In the genomic region with DNA sequence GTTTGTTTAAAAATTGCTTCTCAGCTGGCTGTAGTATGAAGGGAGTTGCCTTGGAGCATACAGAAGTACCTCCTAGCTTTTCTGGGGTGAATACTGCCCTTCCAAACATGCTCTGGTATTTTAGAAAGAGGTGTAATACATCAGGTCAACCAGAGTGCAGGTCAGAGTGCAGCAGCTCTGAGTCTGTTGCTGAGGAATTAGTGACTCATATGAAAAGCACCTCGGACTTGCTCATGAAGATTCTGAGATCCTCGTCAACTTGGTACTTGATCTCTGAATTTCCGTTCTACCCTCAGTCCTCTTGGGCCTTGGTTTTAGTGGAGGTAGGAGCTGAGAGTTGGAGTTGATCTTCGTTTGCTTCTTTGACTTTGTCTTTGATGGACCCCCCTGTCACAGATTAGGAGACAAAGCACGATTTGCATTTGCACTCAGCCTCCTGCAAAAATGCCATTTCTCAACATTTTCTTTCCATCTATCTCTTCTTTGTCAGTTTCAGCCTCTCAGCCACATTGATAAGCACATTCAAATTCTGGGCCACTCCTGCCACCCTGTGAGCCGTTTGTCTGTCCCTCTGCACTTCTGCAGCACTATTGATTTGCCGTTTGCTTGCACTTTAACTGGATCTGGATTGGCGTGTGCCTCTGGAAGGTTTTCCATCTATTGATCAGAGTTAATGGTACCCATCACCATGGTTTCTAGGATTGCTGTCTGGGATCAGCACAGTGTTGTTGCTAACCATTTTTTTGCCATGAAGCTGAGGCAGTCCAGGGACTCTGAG, we compare ENCODE assay signal across 9 cellular contexts.
A peak's percentile ranks its signal among the peaks of the same experiment; 100 is the strongest.
DNase-seq lines count a peak whose midpoint lies in the region; ATAC-seq and TF ChIP-seq lines count a peak whose summit lies in the region.
"Had no signal": no experiment of that assay in that cellular context is flagged by ENCODE, and none has a peak within 500 bp of the region (broad histone marks: within the 10 kb centered on the region; RNA-seq: fewer than 3 reads in every experiment).

No MANE protein-coding gene starts in this region.

- POLR2A ChIA-PET in RWPE1 (lab: Yijun Ruan, JAX; ENCODE audit: low non-redundant PET) = interaction anchor here (0.6 kb wide), 1 partner anchor 224 kb away, joined by 3 read pairs; no protein-coding TSS in a partner anchor

- peak; percentile 89 for DNase-seq in EL
- DNase-seq in RWPE1 (ENCODE audit: low spot score) = peak; percentile 85
- DNase-seq in fibroblast of mammary gland (ENCODE audit: low read depth) = peak; percentile 82
- DNase-seq in osteoblast (ENCODE audit: insufficient read length, low spot score, missing footprints) = peak; percentile 78
- DNase-seq in GF-D8 (lab: John Stamatoyannopoulos, UW) = no peak
- DNase-seq in WERI-Rb-1 = no peak
- no peak for DNase-seq in DMS53 (lab: John Stamatoyannopoulos, UW)

- no peak overlapping the region for H3K4me2 ChIP-seq in osteoblast (ENCODE audit: insufficient read depth, low read length)

- H3K36me3 ChIP-seq in osteoblast (ENCODE audit: insufficient read depth, low read length) (no peaks in the 10 kb centered on the region), WERI-Rb-1 (no peaks in the 10 kb centered on the region; the same call in 1 of the 2 replicates)
- H3K36me3 ChIP-seq: suprapubic skin had no signal

- TF ChIP-seq CTCF in RWPE1 (conservative IDR thresholded peaks at IDR 0.05; ENCODE audit: low read depth) (no peak), fibroblast of mammary gland (conservative IDR thresholded peaks at IDR 0.05; ENCODE audit: control insufficient read depth, insufficient read depth, low read depth, low read length) (no peak), osteoblast (IDR thresholded peaks at IDR 0.05; ENCODE audit: extremely low read depth, low read depth, low read length) (no peak), WERI-Rb-1 (IDR thresholded peaks at IDR 0.05; ENCODE audit: low read depth, low read length) (no peak)

- H3K27me3 ChIP-seq in osteoblast (ENCODE audit: insufficient read depth, low read length) = no peaks in the 10 kb centered on the region
- H3K27me3 ChIP-seq in WERI-Rb-1 (ENCODE audit: insufficient read depth, low read depth, severe bottlenecking) = no peaks in the 10 kb centered on the region
- H3K27me3 ChIP-seq: suprapubic skin had no signal

- H2AFZ ChIP-seq in osteoblast (ENCODE audit: low read length) = no peak overlapping the region

- ATAC-seq in GM21737 (IDR thresholded peaks at IDR 0.05; ENCODE audit: unreplicated experiment) = no peak

- H3K9me3 ChIP-seq in osteoblast (ENCODE audit: low read depth, low read length) (no peaks in the 10 kb centered on the region), WERI-Rb-1 (ENCODE audit: severe bottlenecking) (no peaks in the 10 kb centered on the region)
- H3K9me3 ChIP-seq: suprapubic skin had no signal

- H4K20me1 ChIP-seq in osteoblast (ENCODE audit: insufficient read depth, low read length) = no peaks in the 10 kb centered on the region

- peaks cover 17% of the 10 kb centered on the region for H3K4me1 ChIP-seq in osteoblast (ENCODE audit: insufficient read depth, low read length)
- H3K4me1 ChIP-seq: suprapubic skin had no signal

- no peak overlapping the region for H3K27ac ChIP-seq in RWPE1
- peak overlapping the region; percentile 16 for H3K27ac ChIP-seq in osteoblast (ENCODE audit: low read depth, low read length)
- H3K27ac ChIP-seq in WERI-Rb-1 = no peak overlapping the region
- H3K27ac ChIP-seq: suprapubic skin had no signal

- CTCF ChIA-PET in RWPE1 (lab: Yijun Ruan, JAX) = no interaction called here

- H3K4me3 ChIP-seq in fibroblast of mammary gland (ENCODE audit: control insufficient read depth, low read depth, low read length) (no peak overlapping the region), osteoblast (ENCODE audit: insufficient read depth, low read length) (no peak overlapping the region), WERI-Rb-1 (ENCODE audit: low read depth, low read length) (no peak overlapping the region)
- H3K4me3 ChIP-seq: suprapubic skin had no signal

- no peaks in the 10 kb centered on the region for H3K79me2 ChIP-seq in osteoblast (ENCODE audit: insufficient read depth, low read length)

Comparison
In these comparisons a context has a peak if more than half of its experiments do, and no peak if none do; other contexts are left out.
1. DNase-seq: peak in EL (single experiment), RWPE1 (single experiment), fibroblast of mammary gland (single experiment) and osteoblast (single experiment); none in GF-D8 (single experiment), WERI-Rb-1 (single experiment) and DMS53 (single experiment).